Comparison of ENCODE assay signal across 8 cellular contexts in the genomic region with DNA sequence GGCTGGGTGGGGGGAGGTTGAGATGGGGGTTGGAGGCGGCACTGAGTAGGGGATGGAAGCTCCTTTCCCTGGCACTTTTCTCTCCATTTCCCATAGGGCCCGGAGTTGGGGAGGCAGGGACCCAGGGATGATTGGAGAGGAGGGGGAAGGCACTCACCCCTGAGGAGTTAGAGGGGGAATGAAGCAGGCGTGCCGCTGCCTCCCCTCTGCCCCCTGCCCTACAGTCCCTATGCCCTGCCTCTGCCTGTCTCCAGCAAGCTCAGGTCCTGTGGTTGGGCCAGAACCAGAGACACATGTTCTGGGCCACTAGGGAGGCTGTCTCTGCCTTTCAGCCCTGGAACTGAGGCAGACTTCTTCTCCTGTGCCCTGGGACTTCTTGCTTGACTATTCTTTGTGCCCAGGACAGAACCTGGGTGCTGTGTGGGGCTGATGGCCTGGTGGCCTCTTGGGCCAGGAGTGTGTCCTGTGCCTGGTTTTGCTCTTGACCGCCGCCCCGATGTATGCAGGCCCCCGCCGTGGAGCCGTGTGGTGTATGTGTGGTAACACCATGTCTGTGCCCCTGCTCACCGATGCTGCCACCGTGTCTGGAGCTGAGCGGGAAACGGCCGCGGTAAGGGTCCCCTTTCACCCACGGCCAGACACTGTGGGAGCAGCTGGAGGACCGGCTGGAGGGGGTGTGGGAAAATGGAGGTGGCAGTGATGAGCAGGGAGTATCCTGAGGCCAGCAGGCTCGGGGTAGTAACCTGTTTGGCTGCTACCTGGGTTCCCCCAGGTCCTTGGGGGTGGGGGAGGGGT. TPM values are rescaled to one million over a fixed set of nuclear protein-coding genes. Genes with fewer than 3 reads are reported as not detected.
DNase-seq lines count a peak whose midpoint lies in the region; TF ChIP-seq lines count a peak whose summit lies in the region.

No MANE protein-coding gene starts in this region.

- H3K4me1 ChIP-seq in OCI-LY7 (ENCODE audit: insufficient read depth, low read length, poor library complexity, severe bottlenecking) = peaks cover 14% of the 10 kb centered on the region

- H3K27ac ChIP-seq in OCI-LY7 (ENCODE audit: low read depth, low read length, poor library complexity, severe bottlenecking) (no peak overlapping the region), epithelial cell of prostate (peak overlapping the region; percentile 87)

- peak overlapping the region; percentile 95 for H3K4me2 ChIP-seq in OCI-LY7 (ENCODE audit: low read length)

- POLR2A ChIA-PET in OCI-LY7 (lab: Charles Lee) = interaction anchor here (0.6 to 1.5 kb wide), 3 partner anchors 12 to 165 kb away, joined by 3 to 5 read pairs (median 4); partner anchors contain the start of gene PITHD1

- intact Hi-C loops in Calu3 (cut with micrococcal nuclease; ENCODE audit: unreplicated experiment) = no loop called here
- intact Hi-C loops in OCI-LY7 (cut with micrococcal nuclease; ENCODE audit: unreplicated experiment) = no loop called here

- H3K4me1 Mint-ChIP-seq in Calu3 (ENCODE audit: low read depth, unreplicated experiment) = peaks cover 26% of the 10 kb centered on the region
- H3K4me1 Mint-ChIP-seq in osteocyte (ENCODE audit: unreplicated experiment) = peaks cover 41% of the 10 kb centered on the region

- no peaks in the 10 kb centered on the region for H3K9me3 ChIP-seq in OCI-LY7 (ENCODE audit: low read length)

- H3K27me3 Mint-ChIP-seq in Calu3 (ENCODE audit: unreplicated experiment) (no peaks in the 10 kb centered on the region), osteocyte (ENCODE audit: unreplicated experiment) (no peaks in the 10 kb centered on the region)

- peaks cover 18% of the 10 kb centered on the region; the same call in 1 of the 2 replicates for H3K79me2 ChIP-seq in OCI-LY7 (ENCODE audit: insufficient read depth, low read depth, low read length)

- H2AFZ ChIP-seq in OCI-LY7 (ENCODE audit: low read length) = no peak overlapping the region

- H3K36me3 ChIP-seq in OCI-LY7 (ENCODE audit: insufficient read depth, low read length) = peaks cover 50% of the 10 kb centered on the region

- H3K4me3 Mint-ChIP-seq in Calu3 (ENCODE audit: low read depth, unreplicated experiment) (peak overlapping the region; percentile 99), osteocyte (ENCODE audit: unreplicated experiment) (peak overlapping the region; percentile 96)

- H4K20me1 ChIP-seq in OCI-LY7 (ENCODE audit: insufficient read depth, low read length) = no peaks in the 10 kb centered on the region

- CTCF ChIA-PET in Calu3 (lab: Charles Lee) (no interaction called here), OCI-LY7 (lab: Charles Lee; ENCODE audit: unreplicated experiment) (no interaction called here)

- BruUV-seq in Calu3 (replicated peaks; lab: Mats Ljungman, UMichigan) (no TSS peak), OCI-LY7 (replicated peaks; lab: Mats Ljungman, UMichigan) (no TSS peak)

- peaks cover 90% of the 10 kb centered on the region for H3K36me3 Mint-ChIP-seq in Calu3 (ENCODE audit: insufficient read depth, unreplicated experiment)
- H3K36me3 Mint-ChIP-seq in osteocyte (ENCODE audit: unreplicated experiment) = peaks cover 14% of the 10 kb centered on the region

- no peaks in the 10 kb centered on the region for H3K9me2 ChIP-seq in OCI-LY7 (ENCODE audit: insufficient read depth, low read length)

- TF ChIP-seq CTCF in Calu3 (IDR thresholded peaks at IDR 0.05; ENCODE audit: unreplicated experiment) = no peak
- no peak for TF ChIP-seq CTCF in OCI-LY7 (conservative IDR thresholded peaks at IDR 0.05; ENCODE audit: low read length)
- no peak for TF ChIP-seq CTCF in osteocyte (IDR thresholded peaks at IDR 0.05)

- peak overlapping the region; percentile 96 for H3K27ac Mint-ChIP-seq in Calu3 (ENCODE audit: unreplicated experiment)
- peak overlapping the region; percentile 94 for H3K27ac Mint-ChIP-seq in osteocyte (ENCODE audit: unreplicated experiment)

- in situ Hi-C loops in G401 (cut with HindIII; ENCODE audit: low sequenced_read_pairs) = no loop called here

- DNase-seq in Calu3 (no peak), OCI-LY7 (ENCODE audit: low spot score) (no peak), epithelial cell of prostate (ENCODE audit: low read depth, low spot score) (no peak), osteocyte (ENCODE audit: extremely low spot score, unreplicated experiment) (no peak), G401 (ENCODE audit: low spot score) (no peak), 8988T (no peak), ecto neural progenitor cell (ENCODE audit: low spot score) (no peak)
- DNase-seq in stimulated activated naive CD4-positive, alpha-beta T cell treated with Interleukin-2 at 50 U/mL for 16 hours (lab: John Stamatoyannopoulos, UW) = no peak

- H3K4me3 ChIP-seq in OCI-LY7 (ENCODE audit: low read depth, low read length, poor library complexity, severe bottlenecking) = peak overlapping the region; percentile 95

- H3K9me3 Mint-ChIP-seq in Calu3 (ENCODE audit: low read depth, unreplicated experiment) (no peaks in the 10 kb centered on the region), osteocyte (ENCODE audit: unreplicated experiment) (no peaks in the 10 kb centered on the region)

RNA-seq across cellular contexts. Expression of gene LYPLA2, which starts 1.4 kb away (rescaled TPM):
- 52.0 and 66.5 TPM in 2 replicates for total RNA-seq in Calu3 (2022)
- total RNA-seq in OCI-LY7 (2014; rRNA removed; shearing (Covaris generic)) = 65.1 and 91.2 TPM in 2 replicates
- total RNA-seq in OCI-LY7 (2022) = 66.5 and 68.3 TPM in 2 replicates
- 39.2 and 39.9 TPM in 2 replicates for total RNA-seq in osteocyte
- total RNA-seq in G401 (2014; rRNA removed; shearing (Covaris generic)) = 99.8 and 119 TPM in 2 replicates

RNA-seq across cellular contexts. Expression of gene GALE, which starts 8.2 kb away (rescaled TPM):
- 76.7 and 97.9 TPM in 2 replicates for total RNA-seq in Calu3 (2022)
- total RNA-seq in OCI-LY7 (2014; rRNA removed; shearing (Covaris generic)) = 17.9 and 19.6 TPM in 2 replicates
- total RNA-seq in OCI-LY7 (2022) = 16.0 and 16.8 TPM in 2 replicates
- total RNA-seq in osteocyte = 17.5 and 20.0 TPM in 2 replicates
- total RNA-seq in G401 (2014; rRNA removed; shearing (Covaris generic)) = 44.8 and 52.7 TPM in 2 replicates

RNA-seq across cellular contexts. Expression of gene PITHD1, which starts 14.1 kb away (rescaled TPM):
- total RNA-seq in Calu3 (2022) = 30.6 and 33.0 TPM in 2 replicates
- 89.9 and 90.8 TPM in 2 replicates for total RNA-seq in OCI-LY7 (2014; rRNA removed; shearing (Covaris generic))
- total RNA-seq in OCI-LY7 (2022) = 63.6 and 67.2 TPM in 2 replicates
- 42.4 and 44.3 TPM in 2 replicates for total RNA-seq in osteocyte
- 83.1 and 104 TPM in 2 replicates for total RNA-seq in G401 (2014; rRNA removed; shearing (Covaris generic))

RNA-seq across cellular contexts. Expression of gene HMGCL, which starts 32.9 kb away (rescaled TPM):
- total RNA-seq in Calu3 (2022) = 23.1 and 27.8 TPM in 2 replicates
- 9.0 and 13.1 TPM in 2 replicates for total RNA-seq in OCI-LY7 (2014; rRNA removed; shearing (Covaris generic))
- 27.4 and 30.7 TPM in 2 replicates for total RNA-seq in OCI-LY7 (2022)
- total RNA-seq in osteocyte = 34.1 and 37.4 TPM in 2 replicates
- total RNA-seq in G401 (2014; rRNA removed; shearing (Covaris generic)) = 52.9 and 55.8 TPM in 2 replicates

RNA-seq across cellular contexts. Expression of gene ELOA, which starts 49.1 kb away (rescaled TPM):
- total RNA-seq in Calu3 (2022) (32.4 and 36.5 TPM in 2 replicates), OCI-LY7 (2022) (35.8 and 41.0 TPM in 2 replicates), osteocyte (41.4 and 47.0 TPM in 2 replicates)
- total RNA-seq in OCI-LY7 (2014; rRNA removed; shearing (Covaris generic)) = 24.7 and 29.1 TPM in 2 replicates
- 54.7 and 70.7 TPM in 2 replicates for total RNA-seq in G401 (2014; rRNA removed; shearing (Covaris generic))
